Comparison of ENCODE assay signal across 8 cellular contexts in the genomic region with DNA sequence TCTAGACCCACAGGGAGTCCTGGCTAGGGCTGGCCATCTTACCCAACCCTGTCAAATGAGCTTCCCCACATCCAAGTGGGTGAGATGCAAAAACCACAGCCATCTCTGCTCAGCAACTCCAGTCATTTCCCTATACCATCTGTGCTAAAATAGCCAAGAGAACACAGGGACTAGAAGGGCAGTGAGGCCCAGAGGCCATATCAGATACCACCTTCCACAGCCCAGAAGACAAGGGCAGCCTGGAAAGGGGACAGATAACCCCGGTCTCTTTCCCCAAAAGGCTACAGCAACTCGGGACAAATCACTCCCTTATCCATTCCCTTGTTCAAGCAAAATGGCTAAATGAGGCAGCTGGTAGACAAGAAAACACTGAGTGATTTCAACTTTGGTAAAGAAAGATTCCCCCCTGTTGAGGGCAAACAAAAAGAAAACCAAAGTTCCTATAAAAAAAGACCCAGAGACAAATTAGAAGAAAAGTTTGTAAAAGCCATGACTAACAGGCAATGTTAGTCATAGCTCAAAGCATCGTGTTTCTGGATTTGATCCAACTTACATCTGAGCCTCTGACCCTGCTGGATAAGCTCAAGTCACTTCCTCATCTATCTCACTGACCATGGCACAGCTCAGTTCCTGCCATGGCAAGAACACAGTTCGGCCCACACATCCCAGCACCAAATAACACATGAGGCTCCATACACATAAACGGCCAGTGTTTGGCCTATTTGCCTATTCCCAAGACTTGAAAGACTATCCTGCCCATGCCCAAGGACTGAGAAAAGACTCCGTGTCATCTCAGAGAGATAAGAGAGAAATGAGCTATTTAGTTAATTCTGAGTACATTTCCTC. TPM values are rescaled to one million over a fixed set of nuclear protein-coding genes. Genes with fewer than 3 reads are reported as not detected.
DNase-seq lines count a peak whose midpoint lies in the region; ATAC-seq, FAIRE-seq and TF ChIP-seq lines count a peak whose summit lies in the region.

No MANE protein-coding gene starts in this region.

- DNase-seq in GM12891 (ENCODE audit: insufficient read length, low spot score) (no peak), RWPE1 (ENCODE audit: low spot score) (peak; percentile 75), fibroblast of peridontal ligament (ENCODE audit: extremely low read depth) (peak; percentile 94), skeletal muscle cell (ENCODE audit: low read depth) (peak; percentile 89), anterior cingulate cortex (lab: John Stamatoyannopoulos, UW) (no peak)

- TF ChIP-seq POLR2A in GM12891 (IDR thresholded peaks at IDR 0.05; ENCODE audit: low read depth, low read length), result no peak

- peak; percentile 48 for FAIRE-seq in GM12891 (lab: Jason Lieb, UNC)

- TF ChIP-seq CTCF in RWPE1 (conservative IDR thresholded peaks at IDR 0.05; ENCODE audit: low read depth), result no peak

- CTCF ChIA-PET in RWPE1 (lab: Yijun Ruan, JAX), result interaction anchor here (0.5 to 1.3 kb wide), 3 partner anchors 44 to 236 kb away, joined by 3 to 4 read pairs (median 3); no protein-coding TSS in a partner anchor

- H3K4me3 ChIP-seq in skeletal muscle cell (ENCODE audit: low read depth, low read length), result no peak overlapping the region

- peak overlapping the region; percentile 95 for H3K27ac ChIP-seq in RWPE1

- ATAC-seq in GM19328 (IDR thresholded peaks at IDR 0.05; ENCODE audit: unreplicated experiment) (no peak), GM21390 (IDR thresholded peaks at IDR 0.05; ENCODE audit: unreplicated experiment) (no peak), HG02973 (IDR thresholded peaks at IDR 0.05; ENCODE audit: unreplicated experiment) (no peak)

- POLR2A ChIA-PET in RWPE1 (lab: Yijun Ruan, JAX; ENCODE audit: low non-redundant PET), result interaction anchor here (0.6 kb wide), 1 partner anchor 29 kb away, joined by 3 read pairs; no protein-coding TSS in a partner anchor

TF ChIP-seq in GM12891, 5 proteins besides CTCF, POLR2A, EP300 and RAD21:
- no peak for TF ChIP-seq POLR2AphosphoS5 (IDR thresholded peaks at IDR 0.05; ENCODE audit: low read depth, low read length)
- TF ChIP-seq SPI1 (IDR thresholded peaks at IDR 0.05; ENCODE audit: low read depth, low read length), result peak; percentile 44
TF ChIP-seq in GM12891: peak in this region for 1.

RNA-seq across cellular contexts. Expression of a gene that starts 3.1 kb away (rescaled TPM):
- polyA plus RNA-seq in GM12891 (2012; ENCODE audit: low read depth, missing spikeins), result 0.26 TPM

RNA-seq across cellular contexts. Expression of a gene that starts 26.1 kb away (rescaled TPM):
- 0.40 TPM for polyA plus RNA-seq in GM12891 (2012; ENCODE audit: low read depth, missing spikeins)

RNA-seq across cellular contexts. Expression of a gene that starts 55.5 kb away (rescaled TPM):
- 0.10 TPM for polyA plus RNA-seq in GM12891 (2012; ENCODE audit: low read depth, missing spikeins)

Comparison
In these comparisons a context has a peak if more than half of its experiments do, and no peak if none do; other contexts are left out.
1. DNase-seq: peak in RWPE1 (single experiment), fibroblast of peridontal ligament (single experiment) and skeletal muscle cell (single experiment); none in GM12891 (single experiment) and anterior cingulate cortex (0 of 58).